ENCODE assay signal across 29 cellular contexts in the genomic region with DNA sequence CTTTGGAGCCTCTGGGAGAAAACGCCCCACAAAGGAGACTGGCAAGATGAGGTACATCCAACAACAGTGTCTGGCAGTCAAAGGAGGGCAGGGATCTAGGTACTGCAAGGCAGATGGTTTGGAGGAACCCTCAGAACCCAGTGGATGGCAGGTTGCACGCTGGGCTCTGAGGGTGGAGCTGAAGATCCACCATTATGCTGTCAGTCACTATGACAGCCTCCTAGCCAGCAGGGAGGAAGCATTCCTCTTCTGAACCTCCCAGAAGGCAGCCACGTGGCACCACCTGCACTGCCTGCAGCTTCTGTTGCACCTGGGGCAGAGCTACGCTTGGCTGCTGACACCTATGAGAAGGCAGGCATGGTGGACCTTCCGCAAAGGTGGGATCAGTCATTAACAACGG. TPM values are rescaled to one million over a fixed set of nuclear protein-coding genes. Genes with fewer than 3 reads are reported as not detected.
DNase-seq lines count a peak whose midpoint lies in the region; ATAC-seq and TF ChIP-seq lines count a peak whose summit lies in the region.
"Had no signal": no experiment of that assay in that cellular context is flagged by ENCODE, and none has a peak within 500 bp of the region (broad histone marks: within the 10 kb centered on the region; RNA-seq: fewer than 3 reads in every experiment).

No MANE protein-coding gene starts in this region.

- H3K27ac ChIP-seq in Panc1 (ENCODE audit: low read length) (no peak overlapping the region), heart right ventricle (no peak overlapping the region), gastrocnemius medialis (no peak overlapping the region)
- H3K27ac ChIP-seq: 22Rv1, GM23248, SK-N-MC had no signal

- in situ Hi-C loops in Panc1 (cut with HindIII; ENCODE audit: low pct_unique_long_range_greater_than_20kb, low sequenced_read_pairs) (no loop called here), gastrocnemius medialis (cut with MboI; ENCODE audit: low sequenced_read_pairs in 4 of 4) (loop anchor here in 1 of 4 donors (25.0 kb wide), 1 partner anchor 747 kb away; no protein-coding TSS in a partner anchor)

- intact Hi-C loops in Panc1 (cut with micrococcal nuclease; ENCODE audit: unreplicated experiment) = no loop called here
- intact Hi-C loops in mucosa of descending colon (cut with DNase I, micrococcal nuclease) = no loop called here
- intact Hi-C loops in heart right ventricle (cut with DNase I) = no loop called here
- intact Hi-C loops in gastrocnemius medialis (cut with DNase I; ENCODE audit: low total_unique reads) = no loop called here

- no peak overlapping the region for H3K4me3 ChIP-seq in Panc1 (ENCODE audit: low read depth in 2 of 2, low read length in 2 of 2)
- H3K4me3 ChIP-seq in mucosa of descending colon = no peak overlapping the region
- no peak overlapping the region for H3K4me3 ChIP-seq in heart right ventricle
- H3K4me3 ChIP-seq in gastrocnemius medialis = no peak overlapping the region
- H3K4me3 ChIP-seq: GM23248, SK-N-MC had no signal

- no TSS peak for BruUV-seq in Panc1 (replicated peaks; lab: Mats Ljungman, UMichigan)

- POLR2A ChIA-PET in Panc1 (lab: Charles Lee) = no interaction called here

- H3K4me1 ChIP-seq in Panc1 (ENCODE audit: control insufficient read depth, insufficient read depth, low read length) (no peaks in the 10 kb centered on the region), mucosa of descending colon (ENCODE audit: low read depth) (no peaks in the 10 kb centered on the region), heart right ventricle (peaks cover 0 to 6% (median 0%) of the 10 kb centered on the region in 9 donors), gastrocnemius medialis (peaks cover 0 to 4% of the 10 kb centered on the region in 2 donors)

- ATAC-seq in Panc1 = peak; percentile 62
- ATAC-seq in mucosa of descending colon = peak; percentile 19
- ATAC-seq in heart right ventricle = no peak
- ATAC-seq in gastrocnemius medialis = no peak

- 58 to 67% methylated on average over 6 of the region's 6 CpGs for WGBS in heart right ventricle, 2 donors

- no peaks in the 10 kb centered on the region for H3K36me3 ChIP-seq in Panc1 (ENCODE audit: control insufficient read depth, insufficient read depth, low read length)
- no peaks in the 10 kb centered on the region for H3K36me3 ChIP-seq in mucosa of descending colon (ENCODE audit: low read depth)
- no peaks in the 10 kb centered on the region for H3K36me3 ChIP-seq in heart right ventricle
- no peaks in the 10 kb centered on the region for H3K36me3 ChIP-seq in gastrocnemius medialis

- no peaks in the 10 kb centered on the region for H3K9me3 ChIP-seq in Panc1 (ENCODE audit: control insufficient read depth, insufficient read depth, low read depth, low read length)
- no peaks in the 10 kb centered on the region for H3K9me3 ChIP-seq in mucosa of descending colon
- H3K9me3 ChIP-seq in heart right ventricle = no peaks in the 10 kb centered on the region
- H3K9me3 ChIP-seq in gastrocnemius medialis = no peaks in the 10 kb centered on the region

- TF ChIP-seq CTCF in Panc1 (IDR thresholded peaks at IDR 0.05) (no peak), mucosa of descending colon (IDR thresholded peaks at IDR 0.05) (no peak), heart right ventricle (IDR thresholded peaks at IDR 0.05) (no peak), gastrocnemius medialis (IDR thresholded peaks at IDR 0.05 in 4 of 5, conservative IDR thresholded peaks at IDR 0.05 in 1 of 5) (no peak)

- CTCF ChIA-PET in Panc1 (lab: Charles Lee) = interaction anchor here (0.6 kb wide), 1 partner anchor 134 kb away, joined by 5 read pairs; no protein-coding TSS in a partner anchor

- peak; percentile 63 for DNase-seq in DMS53 (lab: John Stamatoyannopoulos, UW)
- no peak for DNase-seq in DMS53 treated with DMSO at 0.1 percent for 48 hours (lab: John Stamatoyannopoulos, UW; ENCODE audit: unreplicated experiment)
- DNase-seq in ELF-1 (ENCODE audit: low read depth, low spot score) = peak; percentile 16
- no peak for DNase-seq in Panc1 (ENCODE audit: low read depth, low spot score)
- no peak for DNase-seq in mucosa of descending colon
- no peak for DNase-seq in heart right ventricle
- DNase-seq in AG20443 (ENCODE audit: low spot score) = no peak
- no peak for DNase-seq in gastrocnemius medialis
- DNase-seq: ACHN; DMS153; GM23248; H7; Kasumi-1; MV-4-11; NCI-H1105 treated with DMSO at 0.1 percent for 48 hours; NCI-H1694; NCI-H2029 treated with DMSO at 0.1 percent for 48 hours; NCI-H2171 treated with DMSO at 0.1 percent for 48 hours; NCI-H446; NCI-H524 treated with DMSO at 0.1 percent for 48 hours; NK-92 treated with Interleukin-12 subunit alpha and Interleukin-12 subunit beta, amount 100 ng/mL, for 24 hours; SIG-M5 had no signal

- TF ChIP-seq POLR2A in gastrocnemius medialis (IDR thresholded peaks at IDR 0.05) = no peak

- H3K27me3 ChIP-seq in Panc1 (ENCODE audit: control insufficient read depth, insufficient read depth, low read length) = 0 out of 2 replicates have a peak, but pooled peaks cover 2% of the 10 kb centered on the region
- peaks cover 0 to 9% (median 0%) of the 10 kb centered on the region in 7 donors for H3K27me3 ChIP-seq in heart right ventricle
- no peaks in the 10 kb centered on the region for H3K27me3 ChIP-seq in gastrocnemius medialis

RNA-seq across cellular contexts. Expression of a gene that starts 40.2 kb away (rescaled TPM):
- total RNA-seq in Panc1 (2021; ENCODE audit: unreplicated experiment) (0.21 TPM), mucosa of descending colon (1 to 10 TPM in 1 of 3 donors, under 1 TPM in 1, not detected in 1; 0.17 to 4.1 TPM), heart right ventricle (under 1 TPM in 1 of 10 donors, not detected in 9; 0.16 TPM), gastrocnemius medialis (not detected)
- not detected for polyA plus RNA-seq in Panc1 (2012; ENCODE audit: insufficient read length)
- under 1 TPM in 1 of 2 donors, not detected in 1; 0.07 TPM for polyA plus RNA-seq in heart right ventricle
- total RNA-seq: Daoy; GM23248; HT-29; M059J; T-helper 1 cell treated with Interleukin-12 subunit alpha and Interleukin-12 subunit beta and Interleukin-4 antibody, amounts not matched to agents 30 ng/mL and 1 ng/mL, for 36 hours had no signal
- polyA plus RNA-seq: BJ, GM23248 had no signal

RNA-seq across cellular contexts. Expression of a gene that starts 44.4 kb away (rescaled TPM):
- total RNA-seq in Panc1 (2021; ENCODE audit: unreplicated experiment) (0.21 TPM), mucosa of descending colon (10 to 100 TPM in 2 of 3 donors, 1 to 10 TPM in 1; 4.9 to 82.1 (median 48.8) TPM), heart right ventricle (100 to 1,000 TPM in 1 of 10 donors, 10 to 100 TPM in 9; 18.3 to 108 (median 72.9) TPM), gastrocnemius medialis (100 to 1,000 TPM; 156 to 250 (median 196) TPM)
- polyA plus RNA-seq in Panc1 (2012; ENCODE audit: insufficient read length) = not detected
- polyA plus RNA-seq in heart right ventricle = 10 to 100 TPM; 21.1 to 39.6 TPM
- total RNA-seq: Daoy, GM23248, H7, HT-29, M059J had no signal
- polyA plus RNA-seq: BJ, GM23248 had no signal

Comparison
In these comparisons a context has a peak if more than half of its experiments do, and no peak if none do; other contexts are left out.
1. DNase-seq: peak in DMS53 (single experiment) and ELF-1 (single experiment); none in DMS53 treated with DMSO at 0.1 percent for 48 hours (single experiment), Panc1 (single experiment), mucosa of descending colon (0 of 3), heart right ventricle (0 of 2), AG20443 (single experiment) and gastrocnemius medialis (0 of 2).
2. ATAC-seq: peak in Panc1 (single experiment) and mucosa of descending colon (single experiment); none in heart right ventricle (0 of 8) and gastrocnemius medialis (0 of 2).